ENCODE assay signal across 19 cellular contexts in the genomic region with DNA sequence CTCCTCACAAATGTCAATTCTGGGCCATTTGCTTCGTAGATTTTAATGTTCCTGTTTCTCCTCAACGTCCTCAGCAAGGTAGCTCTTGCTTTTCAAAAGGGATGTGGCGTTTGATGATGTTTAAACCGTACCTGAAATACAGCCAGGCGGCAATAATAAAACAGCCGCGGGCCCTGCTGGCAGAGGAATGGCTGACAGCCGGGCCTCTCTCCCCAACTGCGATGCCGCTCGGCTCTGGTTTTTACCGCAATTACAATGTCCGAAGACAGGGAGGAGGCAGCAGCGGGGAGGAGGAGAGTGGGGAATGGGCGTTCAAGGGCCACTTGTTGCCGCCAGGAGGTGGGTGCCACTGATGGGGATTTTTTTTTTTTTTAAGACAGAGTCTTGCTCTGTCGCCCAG. TPM values are rescaled to one million over a fixed set of nuclear protein-coding genes. Genes with fewer than 3 reads are reported as not detected.
DNase-seq lines count a peak whose midpoint lies in the region; ATAC-seq and TF ChIP-seq lines count a peak whose summit lies in the region.
"Had no signal": no experiment of that assay in that cellular context is flagged by ENCODE, and none has a peak within 500 bp of the region (broad histone marks: within the 10 kb centered on the region; RNA-seq: fewer than 3 reads in every experiment).

No MANE protein-coding gene starts in this region.

- CTCF ChIA-PET in PC-3 (lab: Charles Lee) = no interaction called here

- DNase-seq in NCI-H2081 (lab: John Stamatoyannopoulos, UW) (peak; percentile 47 to 54), NCI-H2081 treated with DMSO at 0.1 percent for 48 hours (lab: John Stamatoyannopoulos, UW) (no peak), NCI-H69 (lab: John Stamatoyannopoulos, UW) (peak; percentile 80), COR-L47 (lab: John Stamatoyannopoulos, UW) (no peak), PC-3 (no peak)
- DNase-seq: BE2C, Karpas-422, MV-4-11, NCI-H1436, NCI-H187 treated with DMSO at 0.1 percent for 48 hours, NCI-H2171 treated with DMSO at 0.1 percent for 48 hours, NCI-H510A, NCI-H748 treated with DMSO at 0.1 percent for 48 hours, SIG-M5, T-helper 2 cell had no signal

- H3K27ac ChIP-seq in muscle layer of colon (ENCODE audit: low read depth, low read length) (peak overlapping the region; percentile 16), PC-3 (ENCODE audit: low read length) (no peak overlapping the region)

- H4K20me1 ChIP-seq in PC-3 (ENCODE audit: low read length) = no peaks in the 10 kb centered on the region

- no TSS peak for BruUV-seq in PC-3 (replicated peaks; lab: Mats Ljungman, UMichigan)

- H3K4me1 ChIP-seq in muscle layer of colon (ENCODE audit: insufficient read depth, low read length) = peaks cover 24% of the 10 kb centered on the region
- H3K4me1 ChIP-seq in PC-3 (ENCODE audit: insufficient read depth, low read length) = no peaks in the 10 kb centered on the region
- H3K4me1 ChIP-seq: BE2C had no signal

- intact Hi-C loops in PC-3 (cut with micrococcal nuclease) = no loop called here

- H3K36me3 ChIP-seq in muscle layer of colon (ENCODE audit: insufficient read depth, low read length) = no peaks in the 10 kb centered on the region
- H3K36me3 ChIP-seq in PC-3 (ENCODE audit: low read depth, low read length) = no peaks in the 10 kb centered on the region
- H3K36me3 ChIP-seq: BE2C had no signal

- ATAC-seq in PC-3 (no peak), HG02610 (IDR thresholded peaks at IDR 0.05; ENCODE audit: unreplicated experiment) (no peak)
- ATAC-seq: Panc1 had no signal

- H3K9me2 ChIP-seq in PC-3 (replicated peaks; ENCODE audit: low read length) = no peaks in the 10 kb centered on the region
- H3K9me2 ChIP-seq: SK-N-SH had no signal

- no peaks in the 10 kb centered on the region for H3K9me3 ChIP-seq in muscle layer of colon (ENCODE audit: low read length)
- H3K9me3 ChIP-seq in PC-3 (ENCODE audit: low read length) = no peaks in the 10 kb centered on the region
- H3K9me3 ChIP-seq: BE2C, SK-N-SH had no signal

- no peak overlapping the region for H2AFZ ChIP-seq in PC-3 (ENCODE audit: low read length)

- H3K9ac ChIP-seq in muscle layer of colon (ENCODE audit: low read length) = no peak overlapping the region
- no peak overlapping the region for H3K9ac ChIP-seq in PC-3 (ENCODE audit: low read length)
- H3K9ac ChIP-seq: SK-N-SH had no signal

- H3K4me3 ChIP-seq in muscle layer of colon (ENCODE audit: low read depth in 1 of 2, low read length in 2 of 2) (no peak overlapping the region), PC-3 (ENCODE audit: low read length) (no peak overlapping the region)

- TF ChIP-seq CTCF in PC-3 (conservative IDR thresholded peaks at IDR 0.05; ENCODE audit: low read depth, low read length) = no peak

- H3K27me3 ChIP-seq in muscle layer of colon (ENCODE audit: control insufficient read depth in 1 of 2, insufficient read depth in 2 of 2, low read length in 2 of 2) (no peaks in the 10 kb centered on the region), PC-3 (ENCODE audit: low read length) (no peaks in the 10 kb centered on the region)
- H3K27me3 ChIP-seq: BE2C had no signal

- POLR2A ChIA-PET in PC-3 (lab: Charles Lee; ENCODE audit: unreplicated experiment) = no interaction called here

- H3K79me2 ChIP-seq in PC-3 (ENCODE audit: low read length) = no peaks in the 10 kb centered on the region

- H3K4me2 ChIP-seq in PC-3 (ENCODE audit: low read length) = no peak overlapping the region
- H3K4me2 ChIP-seq: SK-N-SH had no signal

- no peaks in the 10 kb centered on the region for H3F3A ChIP-seq in PC-3 (ENCODE audit: low read length, unreplicated experiment)

RNA-seq across cellular contexts. Expression of gene MACROD1, which starts 27.5 kb away (rescaled TPM):
- total RNA-seq in PC-3 (2014; rRNA removed) = 71.4 and 77.1 TPM in 2 replicates

RNA-seq across cellular contexts. Expression of gene STIP1, which starts 47.6 kb away (rescaled TPM):
- 543 and 557 TPM in 2 replicates for total RNA-seq in PC-3 (2014; rRNA removed)

Comparison
In these comparisons a context has a peak if more than half of its experiments do, and no peak if none do; other contexts are left out.
1. DNase-seq: peak in NCI-H2081 (2 of 2) and NCI-H69 (single experiment); none in NCI-H2081 treated with DMSO at 0.1 percent for 48 hours (single experiment), COR-L47 (single experiment) and PC-3 (single experiment).